ENCODE assay signal across 11 cellular contexts in the genomic region with DNA sequence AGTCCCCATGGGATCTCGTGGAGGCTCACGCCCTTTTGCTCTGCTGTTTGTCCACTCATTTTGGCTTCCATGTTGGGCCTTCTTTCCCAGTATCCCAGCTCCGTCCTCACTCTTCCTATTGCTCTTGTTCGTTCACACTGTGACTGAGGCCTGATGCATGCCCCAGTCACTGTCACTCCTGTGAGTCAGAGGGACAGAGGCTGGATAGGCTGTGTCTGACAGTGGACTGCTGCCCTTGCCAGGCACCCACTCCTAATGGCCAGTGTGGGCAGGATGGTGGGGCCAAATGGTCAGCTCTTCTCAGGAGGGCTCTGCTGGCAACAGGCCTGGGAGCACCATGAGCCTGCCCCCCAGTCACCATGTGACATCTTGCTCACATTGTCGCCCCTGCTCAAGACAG. TPM values are rescaled to one million over a fixed set of nuclear protein-coding genes. Genes with fewer than 3 reads are reported as not detected.
DNase-seq lines count a peak whose midpoint lies in the region; ATAC-seq and TF ChIP-seq lines count a peak whose summit lies in the region.
"Had no signal": no experiment of that assay in that cellular context is flagged by ENCODE, and none has a peak within 500 bp of the region (broad histone marks: within the 10 kb centered on the region; RNA-seq: fewer than 3 reads in every experiment).

No MANE protein-coding gene starts in this region.

- H3K36me3 ChIP-seq in brain microvascular endothelial cell (replicated peaks) (no peaks in the 10 kb centered on the region), testis (ENCODE audit: low read depth, missing control alignments) (no peaks in the 10 kb centered on the region)

- TF ChIP-seq POLR2A in testis (IDR thresholded peaks at IDR 0.05), result no peak

- no peaks in the 10 kb centered on the region for H3K27me3 Mint-ChIP-seq in progenitor cell of endocrine pancreas

- in situ Hi-C loops in brain microvascular endothelial cell (cut with HindIII; ENCODE audit: low pct_ligation_motif_present, low sequenced_read_pairs), result no loop called here

- no peak for DNase-seq in activated CD4-positive, CD25-positive, alpha-beta regulatory T cell (lab: John Stamatoyannopoulos, UW)
- DNase-seq in M059J (ENCODE audit: low read depth) (peak; percentile 6), brain microvascular endothelial cell (peak; percentile 36), progenitor cell of endocrine pancreas (ENCODE audit: low spot score, unreplicated experiment) (no peak), testis (no peak), NCI-H1417 (lab: John Stamatoyannopoulos, UW) (no peak), NCI-H1930 (lab: John Stamatoyannopoulos, UW) (no peak)
- DNase-seq: DMS79 had no signal

- 89 to 93% methylated on average over 5 of the region's 5 CpGs for WGBS in testis, 2 donors

- no peak for TF ChIP-seq CTCF in brain microvascular endothelial cell (IDR thresholded peaks at IDR 0.05; ENCODE audit: low read depth, low read length, missing control alignments)
- TF ChIP-seq CTCF in progenitor cell of endocrine pancreas (IDR thresholded peaks at IDR 0.05; ENCODE audit: unreplicated experiment), result no peak
- no peak for TF ChIP-seq CTCF in testis (IDR thresholded peaks at IDR 0.05)

- no peaks in the 10 kb centered on the region for H3K9me3 Mint-ChIP-seq in progenitor cell of endocrine pancreas (ENCODE audit: low read depth)

- no peaks in the 10 kb centered on the region for H3K4me1 ChIP-seq in testis
- H3K4me1 ChIP-seq: SJSA1 had no signal

- H3K4me3 ChIP-seq in brain microvascular endothelial cell (ENCODE audit: low read depth, low read length), result no peak overlapping the region
- no peak overlapping the region for H3K4me3 ChIP-seq in testis
- H3K4me3 ChIP-seq: SJSA1 had no signal

- H3K4me1 Mint-ChIP-seq in progenitor cell of endocrine pancreas (ENCODE audit: low read depth), result no peaks in the 10 kb centered on the region

- H3K27me3 ChIP-seq in brain microvascular endothelial cell (replicated peaks) (no peaks in the 10 kb centered on the region), testis (no peaks in the 10 kb centered on the region)
- H3K27me3 ChIP-seq: SJSA1 had no signal

- H3K9me3 ChIP-seq in testis, result no peaks in the 10 kb centered on the region
- H3K9me3 ChIP-seq: SJSA1 had no signal

- intact Hi-C loops in testis (cut with DNase I; ENCODE audit: low total_unique reads), result no loop called here

- no peak overlapping the region for H3K4me3 Mint-ChIP-seq in progenitor cell of endocrine pancreas (ENCODE audit: low read depth)

- H3K27ac ChIP-seq in brain microvascular endothelial cell (no peak overlapping the region), testis (no peak overlapping the region)
- H3K27ac ChIP-seq: epithelial cell of prostate had no signal

- peak overlapping the region; percentile 78 for H3K27ac Mint-ChIP-seq in progenitor cell of endocrine pancreas

- H3K36me3 Mint-ChIP-seq in progenitor cell of endocrine pancreas (ENCODE audit: insufficient read depth), result peaks cover 20% of the 10 kb centered on the region

- ATAC-seq in activated CD4-positive, CD25-positive, alpha-beta regulatory T cell treated with anti-CD3 and anti-CD28 coated beads, Interleukin-2, amount 50 U/mL, for 24 hours, result peak; percentile 27 to 29

RNA-seq across cellular contexts. Expression of a gene that starts 40.0 kb away (rescaled TPM):
- total RNA-seq in M059J (2014; rRNA removed; shearing (Covaris generic)), result 11.2 and 15.9 TPM in 2 replicates
- total RNA-seq in progenitor cell of endocrine pancreas (44.1 TPM in 2 replicates), testis (10 to 100 TPM; 65.6 to 71.2 TPM)
- 73.8 TPM for polyA plus RNA-seq in testis (ENCODE audit: insufficient read depth, low read depth, low replicate concordance)

Comparison
In these comparisons a context has a peak if more than half of its experiments do, and no peak if none do; other contexts are left out.
1. DNase-seq: peak in M059J (single experiment) and brain microvascular endothelial cell (single experiment); none in activated CD4-positive, CD25-positive, alpha-beta regulatory T cell (0 of 4), progenitor cell of endocrine pancreas (single experiment), testis (single experiment), NCI-H1417 (0 of 3) and NCI-H1930 (0 of 2).